18 cellular contexts compared by ENCODE assay signal in the genomic region with DNA sequence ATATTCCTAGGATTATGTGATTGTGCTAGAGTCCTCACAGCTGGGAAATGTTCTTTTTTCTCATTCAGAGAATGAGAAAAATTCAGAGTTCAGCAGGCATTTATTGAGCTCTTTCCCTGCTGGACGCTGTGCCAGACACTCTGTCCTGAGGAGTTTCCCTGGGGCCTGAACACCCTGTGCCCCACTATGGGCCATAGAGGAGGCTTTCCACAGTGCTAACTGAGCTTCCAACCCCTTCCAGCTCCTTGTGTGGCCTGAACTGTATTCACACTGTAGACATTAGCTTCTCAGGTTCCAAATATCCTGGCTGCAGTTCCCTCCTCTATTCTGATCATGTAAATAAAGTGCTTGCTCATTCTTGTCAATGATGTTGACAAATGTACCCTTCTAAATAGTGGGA. TPM values are rescaled to one million over a fixed set of nuclear protein-coding genes. Genes with fewer than 3 reads are reported as not detected.
DNase-seq lines count a peak whose midpoint lies in the region; ATAC-seq and TF ChIP-seq lines count a peak whose summit lies in the region.
"Had no signal": no experiment of that assay in that cellular context is flagged by ENCODE, and none has a peak within 500 bp of the region (broad histone marks: within the 10 kb centered on the region; RNA-seq: fewer than 3 reads in every experiment).

No MANE protein-coding gene starts in this region.

- H3K4me3 ChIP-seq in heart left ventricle = no peak overlapping the region
- no peak overlapping the region for H3K4me3 ChIP-seq in coronary artery
- H3K4me3 ChIP-seq in neutrophil (ENCODE audit: low read depth in 1 of 2, low read length in 1 of 2) = no peak overlapping the region

- TF ChIP-seq CTCF in heart left ventricle (IDR thresholded peaks at IDR 0.05) (no peak), coronary artery (IDR thresholded peaks at IDR 0.05) (no peak), neutrophil (IDR thresholded peaks at IDR 0.05) (no peak)

- H3K36me3 ChIP-seq in heart left ventricle = peaks cover 0 to 27% (median 3%) of the 10 kb centered on the region in 9 donors
- H3K36me3 ChIP-seq in neutrophil = peaks cover 22% of the 10 kb centered on the region

- H3K9me3 ChIP-seq in heart left ventricle (no peaks in the 10 kb centered on the region), neutrophil (no peaks in the 10 kb centered on the region)

- DNase-seq in heart left ventricle = no peak
- no peak for DNase-seq in cardiac septum (ENCODE audit: low spot score)
- DNase-seq in coronary artery (ENCODE audit: low spot score) = no peak
- DNase-seq in G401 (ENCODE audit: low spot score) = no peak
- DNase-seq in NCI-H2171 (lab: John Stamatoyannopoulos, UW) = no peak
- DNase-seq: activated CD8-positive, alpha-beta memory T cell treated with anti-CD3 and anti-CD28 coated beads, Interleukin-2, amount 10 ng/mL, durations not matched to agents 7 days and 5 days; activated naive CD4-positive, alpha-beta T cell; COR-L47; immature natural killer cell; midbrain; MM.1S; NCI-H226; stimulated activated CD4-positive, alpha-beta T cell treated with anti-CD3 and anti-CD28 coated beads, Interleukin-1b, Interleukin-23, amount 100 ng/mL, for 48 hours; T-helper 1 cell had no signal

- peaks cover 21 to 98% (median 78%) of the 10 kb centered on the region in 12 donors for H3K4me1 ChIP-seq in heart left ventricle
- H3K4me1 ChIP-seq in neutrophil (ENCODE audit: control insufficient read depth in 1 of 2, insufficient read depth in 1 of 2, low read depth in 1 of 2, low read length in 1 of 2) = peaks cover 40 to 64% of the 10 kb centered on the region in 2 experiments

- H3K27me3 ChIP-seq in heart left ventricle (no peaks in the 10 kb centered on the region), neutrophil (no peaks in the 10 kb centered on the region)

- H3K27ac ChIP-seq in heart left ventricle (peak overlapping the region; percentile 28 to 97 (median 82)), coronary artery (peak overlapping the region; percentile 65 to 68), neutrophil (peak overlapping the region; percentile 43)

- WGBS in heart left ventricle, 4 donors = 50 to 82% (median 59%) methylated on average over 1 of the region's 1 CpG

- ATAC-seq in heart left ventricle (no peak), GM21381 (IDR thresholded peaks at IDR 0.05; ENCODE audit: unreplicated experiment) (no peak), HG02852 (IDR thresholded peaks at IDR 0.05; ENCODE audit: unreplicated experiment) (no peak)
- ATAC-seq: activated CD4-positive, CD25-positive, alpha-beta regulatory T cell treated with anti-CD3 and anti-CD28 coated beads, Interleukin-2, amount 50 U/mL, for 24 hours; activated CD8-positive, alpha-beta memory T cell treated with anti-CD3 and anti-CD28 coated beads, Interleukin-2, amount 10 ng/mL, durations not matched to agents 7 days and 5 days had no signal

- intact Hi-C loops in heart left ventricle (cut with DNase I) (no loop called here), cardiac septum (cut with DNase I) (no loop called here)

- no peak for TF ChIP-seq POLR2A in heart left ventricle (IDR thresholded peaks at IDR 0.05)

- in situ Hi-C loops in G401 (cut with HindIII; ENCODE audit: low sequenced_read_pairs) = no loop called here

RNA-seq across cellular contexts. Expression of gene ABHD2, which starts 10.0 kb away (rescaled TPM):
- total RNA-seq in heart left ventricle (100 to 1,000 TPM in 6 of 9 donors, 10 to 100 TPM in 3; 53.4 to 243 (median 128) TPM), cardiac septum (185 TPM)
- polyA plus RNA-seq in heart left ventricle = 100 to 1,000 TPM in 1 of 2 donors, 1 to 10 TPM in 1; 8.6 to 112 TPM
- 11.0 and 12.4 TPM in 2 replicates for total RNA-seq in G401 (2014; rRNA removed; shearing (Covaris generic))
